13 cellular contexts compared by ENCODE assay signal in genomic region chr1:41936107-41936506, GRCh38. TPM values are rescaled to one million over a fixed set of nuclear protein-coding genes. Genes with fewer than 3 reads are reported as not detected.
DNase-seq lines count a peak whose midpoint lies in the region; ATAC-seq lines count a peak whose summit lies in the region.
"Had no signal": no experiment of that assay in that cellular context is flagged by ENCODE, and none has a peak within 500 bp of the region (broad histone marks: within the 10 kb centered on the region; RNA-seq: fewer than 3 reads in every experiment).

No MANE protein-coding gene starts in this region.

- no peak overlapping the region for H3K27ac Mint-ChIP-seq in activated naive CD4-positive, alpha-beta T cell treated with anti-CD3 and anti-CD28 coated beads, Interleukin-2, amount 50 U/mL, for 72 hours
- H3K27ac Mint-ChIP-seq: activated CD4-positive, alpha-beta T cell treated with anti-CD3 and anti-CD28 coated beads, Interleukin-2, amount 10 ng/mL, durations not matched to agents 24 days and 14 days; CD8-positive, alpha-beta memory T cell; nephron progenitor cell had no signal

- WGBS in right cardiac atrium = 80% methylated on average over 2 of the region's 2 CpGs

- H3K27ac ChIP-seq in right cardiac atrium (ENCODE audit: low read length) = no peak overlapping the region
- H3K27ac ChIP-seq: tibial artery had no signal

- ATAC-seq in activated naive CD4-positive, alpha-beta T cell treated with anti-CD3 and anti-CD28 coated beads, Interleukin-2, amount 50 U/mL, for 72 hours = peak; percentile 83 to 95
- no peak for ATAC-seq in right cardiac atrium

- H3K9me3 Mint-ChIP-seq in activated naive CD4-positive, alpha-beta T cell treated with anti-CD3 and anti-CD28 coated beads, Interleukin-2, amount 50 U/mL, for 72 hours = peaks cover 11 to 18% of the 10 kb centered on the region in 2 donors
- H3K9me3 Mint-ChIP-seq: CD8-positive, alpha-beta memory T cell; nephron progenitor cell had no signal

- no peaks in the 10 kb centered on the region for H3K27me3 ChIP-seq in right cardiac atrium (ENCODE audit: control insufficient read depth, insufficient read depth)
- H3K27me3 ChIP-seq: tibial artery had no signal

- H3K36me3 Mint-ChIP-seq in activated naive CD4-positive, alpha-beta T cell treated with anti-CD3 and anti-CD28 coated beads, Interleukin-2, amount 50 U/mL, for 72 hours = peaks cover 9 to 23% of the 10 kb centered on the region in 2 donors

- no peak overlapping the region for H3K4me3 ChIP-seq in right cardiac atrium (ENCODE audit: low read length)
- H3K4me3 ChIP-seq: tibial artery had no signal

- intact Hi-C loops in right cardiac atrium (cut with DNase I) = no loop called here

- peak; percentile 7 for DNase-seq in stimulated activated CD4-positive, alpha-beta T cell treated with anti-CD3 and anti-CD28 coated beads, Interleukin-2, amount 100 ng/mL, for 4 hours (ENCODE audit: low read depth)
- DNase-seq in stimulated activated CD4-positive, alpha-beta T cell treated with anti-CD3 and anti-CD28 coated beads, Interleukin-12 subunit alpha, Interleukin-12 subunit beta, amount 100 ng/mL, for 4 hours = no peak
- peak; percentile 83 for DNase-seq in NCI-H2171 (lab: John Stamatoyannopoulos, UW)
- DNase-seq in activated naive CD4-positive, alpha-beta T cell treated with anti-CD3 and anti-CD28 coated beads, Interleukin-2, amount 50 U/mL, for 72 hours (ENCODE audit: low spot score in 2 of 2) = peak in 1 of 2 donors; percentile 41
- DNase-seq in NCI-H1048 (lab: John Stamatoyannopoulos, UW) = no peak
- no peak for DNase-seq in central memory CD4-positive, alpha-beta T cell
- DNase-seq in right cardiac atrium = no peak
- DNase-seq in activated effector memory CD4-positive, alpha-beta T cell treated with Interleukin-2 at 50 U/mL for 16 hours = no peak
- DNase-seq: activated CD4-positive, alpha-beta T cell treated with anti-CD3 and anti-CD28 coated beads, Interleukin-2, amount 10 ng/mL, durations not matched to agents 24 days and 14 days; CD8-positive, alpha-beta memory T cell; cerebellar nuclear complex; nephron progenitor cell; tibial artery had no signal

- H3K9me3 ChIP-seq in right cardiac atrium (ENCODE audit: control insufficient read depth, low read length) = no peaks in the 10 kb centered on the region
- H3K9me3 ChIP-seq: tibial artery had no signal

- H3K4me1 ChIP-seq in right cardiac atrium (ENCODE audit: control insufficient read depth, insufficient read depth, low read length) = no peaks in the 10 kb centered on the region
- H3K4me1 ChIP-seq: tibial artery had no signal

RNA-seq across cellular contexts. Expression of gene HIVEP3, which starts 17.4 kb away (rescaled TPM):
- 10 to 100 TPM; 13.3 to 25.0 TPM for total RNA-seq in activated naive CD4-positive, alpha-beta T cell treated with anti-CD3 and anti-CD28 coated beads, Interleukin-2, amount 50 U/mL, for 72 hours
- total RNA-seq in right cardiac atrium = 1 to 10 TPM; 6.3 to 7.9 (median 7.4) TPM
- 6.5 TPM for polyA plus RNA-seq in right cardiac atrium

Comparison
In these comparisons a context has a peak if more than half of its experiments do, and no peak if none do; other contexts are left out.
1. DNase-seq: peak in stimulated activated CD4-positive, alpha-beta T cell treated with anti-CD3 and anti-CD28 coated beads, Interleukin-2, amount 100 ng/mL, for 4 hours (single experiment) and NCI-H2171 (single experiment); none in stimulated activated CD4-positive, alpha-beta T cell treated with anti-CD3 and anti-CD28 coated beads, Interleukin-12 subunit alpha, Interleukin-12 subunit beta, amount 100 ng/mL, for 4 hours (single experiment), NCI-H1048 (single experiment), central memory CD4-positive, alpha-beta T cell (single experiment), right cardiac atrium (0 of 3) and activated effector memory CD4-positive, alpha-beta T cell treated with Interleukin-2 at 50 U/mL for 16 hours (single experiment).
2. ATAC-seq: peak in activated naive CD4-positive, alpha-beta T cell treated with anti-CD3 and anti-CD28 coated beads, Interleukin-2, amount 50 U/mL, for 72 hours (2 of 2); none in right cardiac atrium (0 of 2).